9 cellular contexts compared by ENCODE assay signal in the genomic region with DNA sequence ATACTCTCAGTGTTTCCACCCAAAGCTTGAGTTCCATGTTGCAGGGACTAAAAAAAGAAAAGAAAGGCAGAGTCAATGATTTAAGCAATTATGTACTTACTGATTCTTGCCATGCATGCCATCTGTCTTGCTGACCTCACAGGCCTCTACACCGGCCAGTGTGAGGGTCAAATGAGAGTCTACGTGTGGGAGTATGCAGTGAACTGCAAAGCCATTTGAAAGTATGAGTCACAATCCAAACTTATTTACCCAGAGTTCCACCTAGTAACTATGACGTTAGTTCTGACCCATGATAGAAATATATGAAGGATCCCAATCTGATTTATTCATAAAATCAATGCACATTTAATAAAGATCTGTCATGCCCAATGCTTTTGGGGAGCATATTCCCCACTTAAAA. TPM values are rescaled to one million over a fixed set of nuclear protein-coding genes. Genes with fewer than 3 reads are reported as not detected.
A peak's percentile ranks its signal among the peaks of the same experiment; 100 is the strongest.
DNase-seq lines count a peak whose midpoint lies in the region; ATAC-seq and TF ChIP-seq lines count a peak whose summit lies in the region.
"Had no signal": no experiment of that assay in that cellular context is flagged by ENCODE, and none has a peak within 500 bp of the region (broad histone marks: within the 10 kb centered on the region; RNA-seq: fewer than 3 reads in every experiment).

No MANE protein-coding gene starts in this region.

- H3K27ac ChIP-seq in A673 (ENCODE audit: low read depth, low read length, poor library complexity, severe bottlenecking) (no peak overlapping the region), esophagus muscularis mucosa (replicated peaks in 1 of 4) (no peak overlapping the region), body of pancreas (no peak overlapping the region)
- H3K27ac ChIP-seq in effector memory CD4-positive, alpha-beta T cell (ENCODE audit: insufficient read depth, low read length, poor library complexity, severe bottlenecking), result no peak overlapping the region

- peak; percentile 84 for ATAC-seq in GM18508 (IDR thresholded peaks at IDR 0.05; ENCODE audit: insufficient read depth, unreplicated experiment)
- ATAC-seq in HG02885 (IDR thresholded peaks at IDR 0.05; ENCODE audit: poor library complexity, unreplicated experiment), result peak; percentile 84
- no peak for ATAC-seq in body of pancreas

- no peaks in the 10 kb centered on the region for H3K36me3 ChIP-seq in A673 (ENCODE audit: insufficient read depth, low read length, poor library complexity, severe bottlenecking)
- no peaks in the 10 kb centered on the region for H3K36me3 ChIP-seq in esophagus muscularis mucosa
- no peaks in the 10 kb centered on the region for H3K36me3 ChIP-seq in body of pancreas (replicated peaks in 1 of 2; ENCODE audit: insufficient read depth in 1 of 2, low read depth in 2 of 2)
- no peaks in the 10 kb centered on the region for H3K36me3 ChIP-seq in effector memory CD4-positive, alpha-beta T cell (ENCODE audit: control insufficient read depth, insufficient read depth, low read length)

- H3K9me3 ChIP-seq in A673 (ENCODE audit: low read depth, low read length, poor library complexity, severe bottlenecking) (no peaks in the 10 kb centered on the region), esophagus muscularis mucosa (no peaks in the 10 kb centered on the region), body of pancreas (no peaks in the 10 kb centered on the region)
- H3K9me3 ChIP-seq in effector memory CD4-positive, alpha-beta T cell (ENCODE audit: control insufficient read depth, low read length), result peaks cover 3% of the 10 kb centered on the region

- 71% methylated on average over 3 of the region's 3 CpGs for WGBS in esophagus muscularis mucosa
- WGBS in body of pancreas, 2 donors, result 55 to 66% methylated on average over 3 of the region's 3 CpGs

- no TSS peak for BruUV-seq in A673 (replicated peaks; lab: Mats Ljungman, UMichigan)

- intact Hi-C loops in A673 (cut with micrococcal nuclease; ENCODE audit: unreplicated experiment) (no loop called here), esophagus muscularis mucosa (cut with DNase I) (no loop called here), body of pancreas (cut with DNase I) (no loop called here)

- CTCF ChIA-PET in A673 (lab: Charles Lee), result no interaction called here

- POLR2A ChIA-PET in A673 (lab: Charles Lee; ENCODE audit: low non-redundant PET), result no interaction called here

- no peak for TF ChIP-seq POLR2A in esophagus muscularis mucosa (IDR thresholded peaks at IDR 0.05; ENCODE audit: low read depth)
- TF ChIP-seq POLR2A in body of pancreas (IDR thresholded peaks at IDR 0.05), result no peak

- no peak for TF ChIP-seq EP300 in esophagus muscularis mucosa (IDR thresholded peaks at IDR 0.05)

- H3K4me3 ChIP-seq in A673 (ENCODE audit: low read depth, low read length, poor library complexity, severe bottlenecking) (no peak overlapping the region), esophagus muscularis mucosa (no peak overlapping the region), body of pancreas (no peak overlapping the region)
- no peak overlapping the region for H3K4me3 ChIP-seq in effector memory CD4-positive, alpha-beta T cell (ENCODE audit: insufficient read depth, low read depth, low read length, poor library complexity, severe bottlenecking)

- peaks cover 77% of the 10 kb centered on the region for H3K27me3 ChIP-seq in A673 (replicated peaks; ENCODE audit: insufficient read depth, low read depth, low read length, poor library complexity)
- no peaks in the 10 kb centered on the region for H3K27me3 ChIP-seq in esophagus muscularis mucosa
- no peaks in the 10 kb centered on the region for H3K27me3 ChIP-seq in body of pancreas
- H3K27me3 ChIP-seq in effector memory CD4-positive, alpha-beta T cell (replicated peaks; ENCODE audit: control insufficient read depth, insufficient read depth, low read length, poor library complexity, severe bottlenecking), result no peaks in the 10 kb centered on the region

- H3K4me1 ChIP-seq in A673 (ENCODE audit: insufficient read depth, low read length, poor library complexity, severe bottlenecking) (no peaks in the 10 kb centered on the region), esophagus muscularis mucosa (peaks cover 24 to 28% (median 27%) of the 10 kb centered on the region in 4 donors), body of pancreas (peaks cover 5% of the 10 kb centered on the region)
- no peaks in the 10 kb centered on the region for H3K4me1 ChIP-seq in effector memory CD4-positive, alpha-beta T cell (ENCODE audit: control insufficient read depth, insufficient read depth, low read length, poor library complexity, severe bottlenecking)

- no peak for TF ChIP-seq CTCF in A673 (conservative IDR thresholded peaks at IDR 0.05; ENCODE audit: low read depth, low read length)
- no peak for TF ChIP-seq CTCF in esophagus muscularis mucosa (IDR thresholded peaks at IDR 0.05)
- TF ChIP-seq CTCF in body of pancreas (IDR thresholded peaks at IDR 0.05), result no peak

- peak; percentile 97 for DNase-seq in RPMI7951 (ENCODE audit: low read depth)
- DNase-seq in non-pigmented ciliary epithelial cell (ENCODE audit: low read depth), result peak; percentile 15
- DNase-seq in A673 (ENCODE audit: low spot score), result no peak
- no peak for DNase-seq in esophagus muscularis mucosa (ENCODE audit: extremely low spot score)
- DNase-seq in body of pancreas, result no peak
- no peak for DNase-seq in effector memory CD4-positive, alpha-beta T cell
- DNase-seq: NCI-H1105 treated with DMSO at 0.1 percent for 48 hours had no signal

RNA-seq across cellular contexts. Expression of a gene that starts 26.5 kb away (rescaled TPM):
- total RNA-seq in RPMI7951 (2014; rRNA removed; shearing (Covaris generic)), result 17.5 and 19.1 TPM in 2 replicates
- total RNA-seq in A673 (2021) (not detected in 2 replicates), esophagus muscularis mucosa (10 to 100 TPM; 13.3 to 25.5 (median 17.3) TPM), body of pancreas (1 to 10 TPM; 1.8 to 4.9 TPM)

Comparison
In these comparisons a context has a peak if more than half of its experiments do, and no peak if none do; other contexts are left out.
1. DNase-seq: peak in RPMI7951 (single experiment) and non-pigmented ciliary epithelial cell (single experiment); none in A673 (single experiment), esophagus muscularis mucosa (single experiment), body of pancreas (0 of 4) and effector memory CD4-positive, alpha-beta T cell (0 of 3).